8 cellular contexts compared by ENCODE assay signal in genomic region chr11:77589181-77589520, GRCh38. TPM values are rescaled to one million over a fixed set of nuclear protein-coding genes. Genes with fewer than 3 reads are reported as not detected.
DNase-seq lines count a peak whose midpoint lies in the region; ATAC-seq and TF ChIP-seq lines count a peak whose summit lies in the region.

No MANE protein-coding gene starts in this region.

- peaks cover 0 to 10% (median 5%) of the 10 kb centered on the region in 11 experiments; a peak in 14 of 22 replicates for H3K9me3 ChIP-seq in BLaER1 treated with 17β-estradiol and CSF1 and Interleukin-3, amounts not matched to agents 10 nM and 100 nM (replicated peaks in 1 of 11)
- peaks cover 23% of the 10 kb centered on the region for H3K9me3 ChIP-seq in endodermal cell (ENCODE audit: control insufficient read depth, low read length)
- H3K9me3 ChIP-seq in neuron (ENCODE audit: low read length) = peaks cover 2% of the 10 kb centered on the region

- no peaks in the 10 kb centered on the region for H3K36me3 ChIP-seq in BLaER1 treated with 17β-estradiol and CSF1 and Interleukin-3, amounts not matched to agents 10 nM and 100 nM
- no peaks in the 10 kb centered on the region for H3K36me3 ChIP-seq in endodermal cell (ENCODE audit: control insufficient read depth, insufficient read depth, low read length)
- peaks cover 2% of the 10 kb centered on the region for H3K36me3 ChIP-seq in neuron (ENCODE audit: insufficient read depth, low read length)

- peak overlapping the region; percentile 52 to 73 (median 66) for H3K4me3 ChIP-seq in BLaER1 treated with 17β-estradiol and CSF1 and Interleukin-3, amounts not matched to agents 10 nM and 100 nM
- peak overlapping the region; percentile 89 for H3K4me3 ChIP-seq in endodermal cell (ENCODE audit: low read length)
- H3K4me3 ChIP-seq in neuron (ENCODE audit: low read length) = peak overlapping the region; percentile 49

- peaks cover 11% of the 10 kb centered on the region for H3K27me3 Mint-ChIP-seq in endodermal cell (ENCODE audit: insufficient read depth)

- peak overlapping the region; percentile 91 for H3K27ac Mint-ChIP-seq in endodermal cell

- H3K27me3 ChIP-seq in BLaER1 treated with 17β-estradiol and CSF1 and Interleukin-3, amounts not matched to agents 10 nM and 100 nM = peaks cover 0 to 12% (median 9%) of the 10 kb centered on the region in 11 experiments; a peak in 13 of 22 replicates
- no peaks in the 10 kb centered on the region for H3K27me3 ChIP-seq in endodermal cell (ENCODE audit: control insufficient read depth, insufficient read depth, low read length, poor library complexity, severe bottlenecking)
- no peaks in the 10 kb centered on the region for H3K27me3 ChIP-seq in neuron (ENCODE audit: insufficient read depth, low read length)

- peaks cover 0 to 9% (median 0%) of the 10 kb centered on the region in 11 experiments; a peak in 3 of 22 replicates for H4K20me1 ChIP-seq in BLaER1 treated with 17β-estradiol and CSF1 and Interleukin-3, amounts not matched to agents 10 nM and 100 nM

- TF ChIP-seq CTCF in endodermal cell (conservative IDR thresholded peaks at IDR 0.05) = no peak

- H3K4me1 Mint-ChIP-seq in endodermal cell = peaks cover 11% of the 10 kb centered on the region

- no peak overlapping the region for H2AFZ ChIP-seq in neuron (ENCODE audit: low read depth, low read length)

- peak overlapping the region; percentile 91 to 98 (median 95) for H3K4me2 ChIP-seq in BLaER1 treated with 17β-estradiol and CSF1 and Interleukin-3, amounts not matched to agents 10 nM and 100 nM

- H3K9ac ChIP-seq in BLaER1 treated with 17β-estradiol and CSF1 and Interleukin-3, amounts not matched to agents 10 nM and 100 nM = peak overlapping the region; percentile 59 to 79 (median 72)
- no peak overlapping the region for H3K9ac ChIP-seq in endodermal cell (ENCODE audit: extremely low read depth, low read length, poor library complexity, severe bottlenecking)

- H3K9me3 Mint-ChIP-seq in endodermal cell = peaks cover 36% of the 10 kb centered on the region

- ATAC-seq in GM21619 (IDR thresholded peaks at IDR 0.05; ENCODE audit: unreplicated experiment) = peak; percentile 8

- 0 to 12% methylated on average over 4 to 19 of the region's 19 CpGs for WGBS in endodermal cell (ENCODE audit: insufficient coverage in 1 of 2, insufficient read length in 1 of 2), 2 experiments

- peak overlapping the region in 6 of 11 experiments; percentile 27 to 56 (median 44); a peak in 5 of 22 replicates for H3K27ac ChIP-seq in BLaER1 treated with 17β-estradiol and CSF1 and Interleukin-3, amounts not matched to agents 10 nM and 100 nM
- H3K27ac ChIP-seq in endodermal cell (ENCODE audit: low read depth, low read length) = no peak overlapping the region

- DNase-seq in NCI-H1694 treated with DMSO at 0.1 percent for 48 hours (lab: John Stamatoyannopoulos, UW) (peak; percentile 47), endodermal cell (no peak), NCI-H146 treated with DMSO at 0.1 percent for 48 hours (lab: John Stamatoyannopoulos, UW; ENCODE audit: unreplicated experiment) (no peak), NCI-H146 (lab: John Stamatoyannopoulos, UW) (no peak), superior temporal gyrus (ENCODE audit: extremely low spot score) (no peak)

- H3K4me1 ChIP-seq in BLaER1 treated with 17β-estradiol and CSF1 and Interleukin-3, amounts not matched to agents 10 nM and 100 nM = peaks cover 12 to 19% (median 17%) of the 10 kb centered on the region in 10 experiments; a peak in 19 of 20 replicates
- H3K4me1 ChIP-seq in endodermal cell (ENCODE audit: control insufficient read depth, insufficient read depth, low read length) (no peaks in the 10 kb centered on the region), neuron (ENCODE audit: insufficient read depth, low read length) (no peaks in the 10 kb centered on the region)

- peak overlapping the region; percentile 78 for H3K4me3 Mint-ChIP-seq in endodermal cell

- peaks cover 20% of the 10 kb centered on the region for H3K36me3 Mint-ChIP-seq in endodermal cell (ENCODE audit: low read depth)

RNA-seq across cellular contexts. Expression of gene AQP11, which starts 0.6 kb away (rescaled TPM):
- 1 to 10 TPM; 1.7 to 2.6 TPM for total RNA-seq in endodermal cell
- polyA plus RNA-seq in endodermal cell (2013, experiment 1 of 2) = 1.6 TPM
- 0.99 TPM for polyA plus RNA-seq in endodermal cell (2013, experiment 2 of 2)

RNA-seq across cellular contexts. Expression of gene CLNS1A, which starts 48.4 kb away (rescaled TPM):
- 100 to 1,000 TPM; 146 to 151 TPM for total RNA-seq in endodermal cell
- 201 TPM for polyA plus RNA-seq in endodermal cell (2013, experiment 1 of 2)
- 165 TPM for polyA plus RNA-seq in endodermal cell (2013, experiment 2 of 2)
